Comparison of ENCODE assay signal across 23 cellular contexts in genomic region chr9:115114084-115114483, GRCh38. TPM values are rescaled to one million over a fixed set of nuclear protein-coding genes. Genes with fewer than 3 reads are reported as not detected.
DNase-seq lines count a peak whose midpoint lies in the region; ATAC-seq and TF ChIP-seq lines count a peak whose summit lies in the region.
"Had no signal": no experiment of that assay in that cellular context is flagged by ENCODE, and none has a peak within 500 bp of the region (broad histone marks: within the 10 kb centered on the region; RNA-seq: fewer than 3 reads in every experiment).

No MANE protein-coding gene starts in this region.

- H3K36me3 Mint-ChIP-seq in T-cell = no peaks in the 10 kb centered on the region

- dilution Hi-C loops in mammary epithelial cell (cut with HindIII; ENCODE audit: low sequenced_read_pairs) = loop anchor here (5.0 kb wide), 1 partner anchor 148 kb away; no protein-coding TSS in a partner anchor

- H3K27ac ChIP-seq in mammary epithelial cell (ENCODE audit: insufficient read depth, low read depth, low read length) (no peak overlapping the region), muscle layer of colon (ENCODE audit: low read depth, low read length) (peak overlapping the region; percentile 92), stomach smooth muscle (ENCODE audit: low read length) (peak overlapping the region; percentile 99)
- H3K27ac ChIP-seq: KMS-11 had no signal

- no peaks in the 10 kb centered on the region for H3K9me3 Mint-ChIP-seq in T-cell
- H3K9me3 Mint-ChIP-seq: CD4-positive, alpha-beta T cell had no signal

- peaks cover 0 to 7% (median 3%) of the 10 kb centered on the region in 3 donors for H3K4me1 Mint-ChIP-seq in T-cell

- H3K27ac Mint-ChIP-seq in T-cell = no peak overlapping the region
- H3K27ac Mint-ChIP-seq: CD4-positive, alpha-beta T cell had no signal

- H3K9ac ChIP-seq in mammary epithelial cell (ENCODE audit: insufficient read depth, low read length) = no peak overlapping the region
- H3K9ac ChIP-seq in muscle layer of colon (ENCODE audit: low read length) = peak overlapping the region; percentile 74
- H3K9ac ChIP-seq in stomach smooth muscle (ENCODE audit: low read length in 2 of 2) = peak overlapping the region in 1 of 2 donors; percentile 99
- H3K9ac ChIP-seq: KMS-11 had no signal

- H3K27me3 Mint-ChIP-seq in T-cell = peaks cover 60 to 65% of the 10 kb centered on the region in 2 donors

- intact Hi-C loops in mammary epithelial cell (cut with micrococcal nuclease) = loop anchor here (10.0 kb wide), 1 partner anchor 419 kb away; no protein-coding TSS in a partner anchor

- no peaks in the 10 kb centered on the region for H4K20me1 ChIP-seq in mammary epithelial cell (ENCODE audit: insufficient read depth, low read length)

- H3K4me3 ChIP-seq in mammary epithelial cell (replicated peaks in 1 of 3; ENCODE audit: insufficient read depth in 1 of 3, low read depth in 2 of 3, low read length in 3 of 3) = no peak overlapping the region
- H3K4me3 ChIP-seq in muscle layer of colon (ENCODE audit: low read depth in 1 of 2, low read length in 2 of 2) = peak overlapping the region; percentile 11 to 32
- peak overlapping the region; percentile 81 to 96 for H3K4me3 ChIP-seq in stomach smooth muscle (ENCODE audit: low read length in 2 of 2)
- H3K4me3 ChIP-seq: SJCRH30 had no signal

- no TSS peak for BruUV-seq in mammary epithelial cell (replicated peaks; lab: Mats Ljungman, UMichigan)

- POLR2A ChIA-PET in T-cell (lab: Charles Lee) = no interaction called here

- TF ChIP-seq CTCF in mammary epithelial cell (conservative IDR thresholded peaks at IDR 0.05 in 1 of 2, IDR thresholded peaks at IDR 0.05 in 1 of 2; ENCODE audit: extremely low read depth in 1 of 2, insufficient read depth in 1 of 2, low read depth in 1 of 2, low read length in 2 of 2) = no peak

- no peak overlapping the region for H2AFZ ChIP-seq in mammary epithelial cell (ENCODE audit: low read depth, low read length)

- no peak overlapping the region for H3K4me3 Mint-ChIP-seq in T-cell
- H3K4me3 Mint-ChIP-seq: CD4-positive, alpha-beta T cell had no signal

- in situ Hi-C loops in mammary epithelial cell (cut with MboI; ENCODE audit: low sequenced_read_pairs in 2 of 2) = no loop called here

- H3K4me2 ChIP-seq in mammary epithelial cell (ENCODE audit: insufficient read depth, low read depth, low read length) = peak overlapping the region; percentile 10
- H3K4me2 ChIP-seq: KMS-11 had no signal

- no peaks in the 10 kb centered on the region for H3K9me3 ChIP-seq in mammary epithelial cell (replicated peaks; ENCODE audit: insufficient read depth, low read length)
- no peaks in the 10 kb centered on the region for H3K9me3 ChIP-seq in muscle layer of colon (ENCODE audit: low read length)
- no peaks in the 10 kb centered on the region for H3K9me3 ChIP-seq in stomach smooth muscle (ENCODE audit: control insufficient read depth in 2 of 2, low read length in 2 of 2)
- H3K9me3 ChIP-seq: SJCRH30 had no signal

- CTCF ChIA-PET in mammary epithelial cell (lab: Charles Lee; ENCODE audit: low non-redundant PET) = interaction anchor here (0.6 kb wide), 1 partner anchor 206 kb away, joined by 3 read pairs; no protein-coding TSS in a partner anchor
- CTCF ChIA-PET in T-cell (lab: Charles Lee) = no interaction called here

- WGBS in mammary epithelial cell (ENCODE audit: low coverage, missing lambda C conversion rate) = 28% methylated on average over 4 of the region's 4 CpGs

- ATAC-seq in GM21390 (IDR thresholded peaks at IDR 0.05; ENCODE audit: unreplicated experiment) = no peak
- ATAC-seq in T-cell (replicated peaks in 1 of 4) = no peak
- ATAC-seq: HCT116, Panc1 had no signal

- DNase-seq in RPMI7951 (ENCODE audit: low read depth) = peak; percentile 58
- DNase-seq in mammary epithelial cell = no peak
- no peak for DNase-seq in DMS53 (lab: John Stamatoyannopoulos, UW)
- DNase-seq in T-cell = no peak
- no peak for DNase-seq in CD1c-positive myeloid dendritic cell (ENCODE audit: extremely low spot score)
- DNase-seq: CD4-positive, alpha-beta T cell; COR-L47; DMS 273 treated with DMSO at 0.1 percent for 48 hours; GOT3; MV-4-11; NCI-H1105 treated with DMSO at 0.1 percent for 48 hours; NCI-H2029 treated with DMSO at 0.1 percent for 48 hours; NCI-H226; NCI-H510A treated with DMSO at 0.1 percent for 48 hours; NCI-H748 treated with DMSO at 0.1 percent for 48 hours; NK-92 treated with Interleukin-12 subunit alpha and Interleukin-12 subunit beta, amount 100 ng/mL, for 24 hours had no signal

- H3K79me2 ChIP-seq in mammary epithelial cell (ENCODE audit: insufficient read depth, low read length) = no peaks in the 10 kb centered on the region

- H3K4me1 ChIP-seq in mammary epithelial cell (ENCODE audit: insufficient read depth, low read length) (peaks cover 51% of the 10 kb centered on the region), muscle layer of colon (ENCODE audit: insufficient read depth, low read length) (peaks cover 39% of the 10 kb centered on the region), stomach smooth muscle (ENCODE audit: control insufficient read depth, insufficient read depth, low read length) (peaks cover 29% of the 10 kb centered on the region)

- no peaks in the 10 kb centered on the region for H3K27me3 ChIP-seq in mammary epithelial cell (ENCODE audit: insufficient read depth, low read length)
- H3K27me3 ChIP-seq in muscle layer of colon (ENCODE audit: control insufficient read depth in 1 of 2, insufficient read depth in 2 of 2, low read length in 2 of 2) = no peaks in the 10 kb centered on the region
- no peaks in the 10 kb centered on the region for H3K27me3 ChIP-seq in stomach smooth muscle (ENCODE audit: control insufficient read depth in 1 of 2, insufficient read depth in 2 of 2, low read length in 2 of 2)
- H3K27me3 ChIP-seq: SJCRH30 had no signal

- H3K36me3 ChIP-seq in mammary epithelial cell (ENCODE audit: insufficient read depth, low read length) (no peaks in the 10 kb centered on the region), muscle layer of colon (ENCODE audit: insufficient read depth, low read length) (peaks cover 21% of the 10 kb centered on the region), stomach smooth muscle (ENCODE audit: control insufficient read depth in 2 of 2, insufficient read depth in 2 of 2, low read length in 2 of 2) (peaks cover 18 to 38% of the 10 kb centered on the region in 2 donors)

RNA-seq across cellular contexts. Expression of gene TNC, which starts 3.9 kb away (rescaled TPM):
- total RNA-seq in RPMI7951 (2014; rRNA removed; shearing (Covaris generic)) = 167 and 188 TPM in 2 replicates
- 100 to 1,000 TPM in 1 of 2 donors, 10 to 100 TPM in 1; 85.8 to 178 TPM for total RNA-seq in mammary epithelial cell
- polyA plus RNA-seq in mammary epithelial cell = 22.2 TPM
- 48.1 TPM for polyA minus RNA-seq in mammary epithelial cell
- under 1 TPM in 3 of 5 donors, not detected in 2; 0.16 to 0.29 (median 0.20) TPM for total RNA-seq in T-cell

Comparison
In these comparisons a context has a peak if more than half of its experiments do, and no peak if none do; other contexts are left out.
1. H3K4me3 ChIP-seq: peak in muscle layer of colon (2 of 2) and stomach smooth muscle (2 of 2); none in mammary epithelial cell (0 of 3).
2. RNA of gene TNC, which starts 3.9 kb away (total RNA-seq): 167 to 188 TPM in RPMI7951 and 85.8 to 178 TPM in mammary epithelial cell; 0.16 to 0.29 TPM in T-cell; every median in the first group is over 10 times any median in the second.